Comparison of ENCODE assay signal across 7 cellular contexts in the genomic region with DNA sequence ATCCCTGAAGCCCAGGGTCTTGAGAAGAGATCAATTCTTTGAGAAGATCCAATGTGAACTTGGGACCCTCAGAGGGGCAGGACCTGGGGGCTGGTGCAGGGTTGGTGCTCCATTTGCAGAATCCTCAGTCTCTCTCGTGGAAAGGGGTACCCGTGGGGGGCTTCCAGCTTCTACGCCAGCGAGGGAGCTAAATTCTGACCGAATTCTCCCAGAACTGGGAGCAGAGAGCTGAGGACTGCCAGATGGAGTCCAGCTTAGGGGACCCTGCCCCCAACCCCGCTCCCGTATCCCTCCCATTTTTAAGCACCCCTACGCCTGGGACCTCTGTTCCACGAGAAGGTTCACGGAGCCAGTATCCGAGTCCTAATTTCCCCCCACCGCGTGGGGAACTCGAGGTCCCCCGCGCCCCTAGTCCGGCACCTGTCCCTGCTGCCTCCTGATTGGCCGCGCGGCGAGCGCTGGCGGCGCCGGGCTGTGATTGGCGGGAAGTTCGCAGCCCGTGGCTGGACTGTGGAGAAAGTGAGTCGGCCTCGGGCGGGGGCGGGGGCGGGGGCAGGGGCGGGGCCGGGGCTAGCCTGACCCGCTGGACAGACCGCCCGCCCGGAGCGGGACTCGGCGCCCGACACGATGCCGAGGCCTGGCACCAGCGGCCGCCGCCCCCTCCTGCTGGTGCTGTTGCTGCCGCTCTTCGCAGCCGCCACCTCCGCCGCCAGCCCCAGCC. TPM values are rescaled to one million over a fixed set of nuclear protein-coding genes. Genes with fewer than 3 reads are reported as not detected.
DNase-seq lines count a peak whose midpoint lies in the region; ATAC-seq and TF ChIP-seq lines count a peak whose summit lies in the region.

No MANE protein-coding gene starts in this region.

- ATAC-seq in gastrocnemius medialis, result peak in 1 of 2 donors; percentile 41
- no peak for ATAC-seq in HG03095 (IDR thresholded peaks at IDR 0.05; ENCODE audit: unreplicated experiment)

- H3K4me1 ChIP-seq in HAP-1 (peaks cover 23% of the 10 kb centered on the region), gastrocnemius medialis (peaks cover 14 to 24% of the 10 kb centered on the region in 2 donors)

- DNase-seq in HAP-1 (ENCODE audit: low spot score in 2 of 2) (peak; percentile 74 to 89), RPMI7951 (ENCODE audit: low read depth) (peak; percentile 63), fibroblast of villous mesenchyme (ENCODE audit: low read depth) (peak; percentile 49), gastrocnemius medialis (no peak), NCI-H774 (lab: John Stamatoyannopoulos, UW) (no peak)
- DNase-seq in activated CD4-positive, alpha-beta T cell treated with anti-CD3 and anti-CD28 coated beads for 4 hours, result no peak

- H3K27me3 ChIP-seq in HAP-1 (ENCODE audit: low read depth), result no peaks in the 10 kb centered on the region
- H3K27me3 ChIP-seq in gastrocnemius medialis, result peaks cover 36 to 46% (median 37%) of the 10 kb centered on the region in 3 donors

- H3K9me3 ChIP-seq in HAP-1 (no peaks in the 10 kb centered on the region), gastrocnemius medialis (no peaks in the 10 kb centered on the region)

- in situ Hi-C loops in HAP-1 (cut with MboI; ENCODE audit: low sequenced_read_pairs) (no loop called here), gastrocnemius medialis (cut with MboI; ENCODE audit: low sequenced_read_pairs in 4 of 4) (loop anchor here in 2 of 4 donors (10.0 kb wide), 1 partner anchor 62 kb away; no protein-coding TSS in a partner anchor)

- TF ChIP-seq CTCF in fibroblast of villous mesenchyme (IDR thresholded peaks at IDR 0.05; ENCODE audit: insufficient read depth, low read depth, low read length) (no peak), gastrocnemius medialis (IDR thresholded peaks at IDR 0.05 in 4 of 5, conservative IDR thresholded peaks at IDR 0.05 in 1 of 5) (no peak)

- H3K4me3 ChIP-seq in HAP-1 (peak overlapping the region; percentile 49), fibroblast of villous mesenchyme (ENCODE audit: low read depth, low read length) (peak overlapping the region; percentile 35), gastrocnemius medialis (peak overlapping the region; percentile 20 to 44 (median 37))

- TF ChIP-seq POLR2A in gastrocnemius medialis (IDR thresholded peaks at IDR 0.05), result no peak

- intact Hi-C loops in gastrocnemius medialis (cut with DNase I; ENCODE audit: low total_unique reads), result no loop called here

- no peaks in the 10 kb centered on the region for H3K36me3 ChIP-seq in HAP-1 (replicated peaks)
- H3K36me3 ChIP-seq in gastrocnemius medialis, result no peaks in the 10 kb centered on the region

- no peak overlapping the region for H3K27ac ChIP-seq in gastrocnemius medialis

RNA-seq across cellular contexts. Expression of gene LTBP4, which starts 4.4 kb away (rescaled TPM):
- 21.5 and 22.0 TPM in 2 replicates for total RNA-seq in RPMI7951 (2014; rRNA removed; shearing (Covaris generic))
- total RNA-seq in fibroblast of villous mesenchyme (18.4 and 21.2 TPM in 2 replicates), gastrocnemius medialis (10 to 100 TPM; 34.4 to 46.7 (median 40.5) TPM)

RNA-seq across cellular contexts. Expression of gene SHKBP1, which starts 20.1 kb away (rescaled TPM):
- total RNA-seq in RPMI7951 (2014; rRNA removed; shearing (Covaris generic)), result 31.0 and 33.3 TPM in 2 replicates
- total RNA-seq in fibroblast of villous mesenchyme (17.7 and 20.9 TPM in 2 replicates), gastrocnemius medialis (10 to 100 TPM; 11.1 to 24.5 (median 23.6) TPM)

Comparison
In these comparisons a context has a peak if more than half of its experiments do, and no peak if none do; other contexts are left out.
1. DNase-seq: peak in HAP-1 (2 of 2), RPMI7951 (single experiment) and fibroblast of villous mesenchyme (single experiment); none in gastrocnemius medialis (0 of 2), NCI-H774 (single experiment) and activated CD4-positive, alpha-beta T cell treated with anti-CD3 and anti-CD28 coated beads for 4 hours (0 of 2).
2. Peak in every context shown above with its lines, with median percentiles within 50 percentile points of each other: H3K4me3 ChIP-seq.